Comparison of ENCODE assay signal across 1 cellular context in the genomic region with DNA sequence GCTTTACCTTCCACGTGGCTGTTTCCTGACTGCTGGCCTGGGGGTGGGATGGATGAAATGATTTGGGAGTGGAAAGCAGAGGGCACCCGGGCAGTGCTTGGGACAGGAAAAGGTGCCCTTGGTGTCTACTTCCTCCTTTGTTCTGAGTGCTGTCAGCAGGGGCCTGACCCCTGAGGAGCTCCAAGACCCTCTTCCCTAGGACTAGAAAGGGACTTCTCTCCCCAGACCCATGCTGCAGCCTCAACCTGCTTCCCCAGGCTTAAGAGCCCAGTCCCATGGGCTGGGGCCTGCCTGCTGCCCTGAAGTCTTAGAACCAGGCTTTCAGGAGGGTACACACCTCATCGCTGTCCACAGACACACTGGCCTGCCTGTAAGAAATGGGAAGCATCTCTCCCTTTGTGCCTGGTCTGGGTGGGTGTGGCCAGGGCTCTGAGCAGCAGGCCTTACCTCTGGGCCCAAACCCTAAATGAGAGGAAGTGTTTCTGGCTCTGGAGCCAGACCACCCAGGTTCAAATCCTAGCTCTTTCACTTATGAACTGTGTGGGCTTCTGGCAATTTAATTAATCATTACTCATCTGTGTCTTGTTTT.
TF ChIP-seq lines count a peak whose summit lies in the region.

No MANE protein-coding gene starts in this region.

TF ChIP-seq in GM23338, 12 proteins besides CTCF, POLR2A, EP300 and RAD21 (continued from another document):
- TF ChIP-seq, protein P1, sequence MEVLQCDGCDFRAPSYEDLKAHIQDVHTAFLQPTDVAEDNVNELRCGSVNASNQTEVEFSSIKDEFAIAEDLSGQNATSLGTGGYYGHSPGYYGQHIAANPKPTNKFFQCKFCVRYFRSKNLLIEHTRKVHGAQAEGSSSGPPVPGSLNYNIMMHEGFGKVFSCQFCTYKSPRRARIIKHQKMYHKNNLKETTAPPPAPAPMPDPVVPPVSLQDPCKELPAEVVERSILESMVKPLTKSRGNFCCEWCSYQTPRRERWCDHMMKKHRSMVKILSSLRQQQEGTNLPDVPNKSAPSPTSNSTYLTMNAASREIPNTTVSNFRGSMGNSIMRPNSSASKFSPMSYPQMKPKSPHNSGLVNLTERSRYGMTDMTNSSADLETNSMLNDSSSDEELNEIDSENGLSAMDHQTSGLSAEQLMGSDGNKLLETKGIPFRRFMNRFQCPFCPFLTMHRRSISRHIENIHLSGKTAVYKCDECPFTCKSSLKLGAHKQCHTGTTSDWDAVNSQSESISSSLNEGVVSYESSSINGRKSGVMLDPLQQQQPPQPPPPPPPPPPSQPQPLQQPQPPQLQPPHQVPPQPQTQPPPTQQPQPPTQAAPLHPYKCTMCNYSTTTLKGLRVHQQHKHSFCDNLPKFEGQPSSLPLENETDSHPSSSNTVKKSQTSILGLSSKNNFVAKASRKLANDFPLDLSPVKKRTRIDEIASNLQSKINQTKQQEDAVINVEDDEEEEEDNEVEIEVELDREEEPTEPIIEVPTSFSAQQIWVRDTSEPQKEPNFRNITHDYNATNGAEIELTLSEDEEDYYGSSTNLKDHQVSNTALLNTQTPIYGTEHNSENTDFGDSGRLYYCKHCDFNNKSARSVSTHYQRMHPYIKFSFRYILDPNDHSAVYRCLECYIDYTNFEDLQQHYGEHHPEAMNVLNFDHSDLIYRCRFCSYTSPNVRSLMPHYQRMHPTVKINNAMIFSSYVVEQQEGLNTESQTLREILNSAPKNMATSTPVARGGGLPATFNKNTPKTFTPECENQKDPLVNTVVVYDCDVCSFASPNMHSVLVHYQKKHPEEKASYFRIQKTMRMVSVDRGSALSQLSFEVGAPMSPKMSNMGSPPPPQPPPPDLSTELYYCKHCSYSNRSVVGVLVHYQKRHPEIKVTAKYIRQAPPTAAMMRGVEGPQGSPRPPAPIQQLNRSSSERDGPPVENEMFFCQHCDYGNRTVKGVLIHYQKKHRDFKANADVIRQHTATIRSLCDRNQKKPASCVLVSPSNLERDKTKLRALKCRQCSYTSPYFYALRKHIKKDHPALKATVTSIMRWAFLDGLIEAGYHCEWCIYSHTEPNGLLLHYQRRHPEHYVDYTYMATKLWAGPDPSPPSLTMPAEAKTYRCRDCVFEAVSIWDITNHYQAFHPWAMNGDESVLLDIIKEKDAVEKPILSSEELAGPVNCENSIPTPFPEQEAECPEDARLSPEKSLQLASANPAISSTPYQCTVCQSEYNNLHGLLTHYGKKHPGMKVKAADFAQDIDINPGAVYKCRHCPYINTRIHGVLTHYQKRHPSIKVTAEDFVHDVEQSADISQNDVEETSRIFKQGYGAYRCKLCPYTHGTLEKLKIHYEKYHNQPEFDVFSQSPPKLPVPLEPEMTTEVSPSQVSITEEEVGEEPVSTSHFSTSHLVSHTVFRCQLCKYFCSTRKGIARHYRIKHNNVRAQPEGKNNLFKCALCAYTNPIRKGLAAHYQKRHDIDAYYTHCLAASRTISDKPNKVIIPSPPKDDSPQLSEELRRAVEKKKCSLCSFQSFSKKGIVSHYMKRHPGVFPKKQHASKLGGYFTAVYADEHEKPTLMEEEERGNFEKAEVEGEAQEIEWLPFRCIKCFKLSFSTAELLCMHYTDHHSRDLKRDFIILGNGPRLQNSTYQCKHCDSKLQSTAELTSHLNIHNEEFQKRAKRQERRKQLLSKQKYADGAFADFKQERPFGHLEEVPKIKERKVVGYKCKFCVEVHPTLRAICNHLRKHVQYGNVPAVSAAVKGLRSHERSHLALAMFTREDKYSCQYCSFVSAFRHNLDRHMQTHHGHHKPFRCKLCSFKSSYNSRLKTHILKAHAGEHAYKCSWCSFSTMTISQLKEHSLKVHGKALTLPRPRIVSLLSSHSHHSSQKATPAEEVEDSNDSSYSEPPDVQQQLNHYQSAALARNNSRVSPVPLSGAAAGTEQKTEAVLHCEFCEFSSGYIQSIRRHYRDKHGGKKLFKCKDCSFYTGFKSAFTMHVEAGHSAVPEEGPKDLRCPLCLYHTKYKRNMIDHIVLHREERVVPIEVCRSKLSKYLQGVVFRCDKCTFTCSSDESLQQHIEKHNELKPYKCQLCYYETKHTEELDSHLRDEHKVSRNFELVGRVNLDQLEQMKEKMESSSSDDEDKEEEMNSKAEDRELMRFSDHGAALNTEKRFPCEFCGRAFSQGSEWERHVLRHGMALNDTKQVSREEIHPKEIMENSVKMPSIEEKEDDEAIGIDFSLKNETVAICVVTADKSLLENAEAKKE (CRISPR knock-in tag; IDR thresholded peaks at IDR 0.05): no peak
- TF ChIP-seq, protein P2, sequence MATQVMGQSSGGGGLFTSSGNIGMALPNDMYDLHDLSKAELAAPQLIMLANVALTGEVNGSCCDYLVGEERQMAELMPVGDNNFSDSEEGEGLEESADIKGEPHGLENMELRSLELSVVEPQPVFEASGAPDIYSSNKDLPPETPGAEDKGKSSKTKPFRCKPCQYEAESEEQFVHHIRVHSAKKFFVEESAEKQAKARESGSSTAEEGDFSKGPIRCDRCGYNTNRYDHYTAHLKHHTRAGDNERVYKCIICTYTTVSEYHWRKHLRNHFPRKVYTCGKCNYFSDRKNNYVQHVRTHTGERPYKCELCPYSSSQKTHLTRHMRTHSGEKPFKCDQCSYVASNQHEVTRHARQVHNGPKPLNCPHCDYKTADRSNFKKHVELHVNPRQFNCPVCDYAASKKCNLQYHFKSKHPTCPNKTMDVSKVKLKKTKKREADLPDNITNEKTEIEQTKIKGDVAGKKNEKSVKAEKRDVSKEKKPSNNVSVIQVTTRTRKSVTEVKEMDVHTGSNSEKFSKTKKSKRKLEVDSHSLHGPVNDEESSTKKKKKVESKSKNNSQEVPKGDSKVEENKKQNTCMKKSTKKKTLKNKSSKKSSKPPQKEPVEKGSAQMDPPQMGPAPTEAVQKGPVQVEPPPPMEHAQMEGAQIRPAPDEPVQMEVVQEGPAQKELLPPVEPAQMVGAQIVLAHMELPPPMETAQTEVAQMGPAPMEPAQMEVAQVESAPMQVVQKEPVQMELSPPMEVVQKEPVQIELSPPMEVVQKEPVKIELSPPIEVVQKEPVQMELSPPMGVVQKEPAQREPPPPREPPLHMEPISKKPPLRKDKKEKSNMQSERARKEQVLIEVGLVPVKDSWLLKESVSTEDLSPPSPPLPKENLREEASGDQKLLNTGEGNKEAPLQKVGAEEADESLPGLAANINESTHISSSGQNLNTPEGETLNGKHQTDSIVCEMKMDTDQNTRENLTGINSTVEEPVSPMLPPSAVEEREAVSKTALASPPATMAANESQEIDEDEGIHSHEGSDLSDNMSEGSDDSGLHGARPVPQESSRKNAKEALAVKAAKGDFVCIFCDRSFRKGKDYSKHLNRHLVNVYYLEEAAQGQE (IDR thresholded peaks at IDR 0.05; ENCODE audit: unreplicated experiment): no peak
- TF ChIP-seq ZNF114 (CRISPR knock-in tag; IDR thresholded peaks at IDR 0.05) (no peak), EZH2phosphoT487 (IDR thresholded peaks at IDR 0.05; ENCODE audit: unreplicated experiment) (no peak), ETS1 (IDR thresholded peaks at IDR 0.05) (no peak), CREB1 (CRISPR knock-in tag; IDR thresholded peaks at IDR 0.05; ENCODE audit: low read depth) (no peak)
